ENCODE assay signal across 8 cellular contexts in the genomic region with DNA sequence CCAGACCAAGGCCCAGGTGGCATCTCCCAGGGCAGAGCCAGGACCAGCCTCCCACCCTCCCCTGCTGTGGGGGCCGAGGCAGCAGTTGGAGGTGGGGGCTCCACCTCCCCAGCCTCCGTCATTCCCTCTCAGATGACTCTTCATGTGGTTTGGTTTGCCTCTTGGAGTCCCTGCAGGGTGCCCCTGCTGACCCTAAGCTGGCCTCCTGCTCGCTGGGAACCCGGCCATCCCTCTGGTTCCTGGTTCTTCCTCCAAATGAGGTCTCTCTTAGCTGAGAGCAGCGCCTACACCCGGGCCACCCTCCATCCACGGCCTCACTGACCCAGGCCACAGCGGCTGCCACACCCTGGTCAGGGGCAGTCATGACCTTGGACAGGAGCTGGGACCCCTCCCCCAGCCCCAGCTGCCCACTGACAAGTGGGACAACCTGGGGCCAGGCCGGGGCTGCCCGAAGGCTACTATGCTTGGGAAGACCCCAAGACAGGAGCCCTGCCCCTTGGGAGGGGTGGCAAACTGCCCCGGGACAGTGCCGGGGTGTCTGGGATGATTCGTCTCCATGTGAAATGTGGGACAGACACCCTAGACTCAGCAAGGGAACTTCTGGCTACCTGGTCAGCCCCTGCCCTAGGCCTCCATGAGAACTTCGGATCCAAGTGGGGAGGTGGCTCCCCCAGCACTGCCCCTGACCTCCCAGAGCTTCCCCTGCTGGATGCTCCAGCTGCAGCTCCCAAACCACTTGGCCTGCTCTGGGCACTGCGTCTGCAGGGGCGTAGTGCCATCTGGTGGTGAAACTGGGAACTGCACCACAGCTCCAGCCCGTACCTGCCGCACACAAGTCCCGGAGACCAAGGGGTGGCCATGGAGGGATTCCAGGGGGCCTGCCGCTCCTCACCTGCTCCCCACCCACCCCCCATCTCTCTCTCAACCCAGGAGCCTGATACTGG.
DNase-seq lines count a peak whose midpoint lies in the region; ATAC-seq and TF ChIP-seq lines count a peak whose summit lies in the region.

No MANE protein-coding gene starts in this region.

- intact Hi-C loops in esophagus squamous epithelium (cut with DNase I) = loop anchor here (10.0 kb wide), 2 partner anchors 81 to 431 kb away; no protein-coding TSS in a partner anchor

- peak overlapping the region in 3 of 10 donors; percentile 13 to 53 (median 34) for H3K27ac Mint-ChIP-seq in naive thymus-derived CD8-positive, alpha-beta T cell

- peak; percentile 96 to 100 (median 98) for TF ChIP-seq CTCF in esophagus squamous epithelium (IDR thresholded peaks at IDR 0.05)

- H3K36me3 Mint-ChIP-seq in naive thymus-derived CD8-positive, alpha-beta T cell = no peaks in the 10 kb centered on the region

- no peak overlapping the region for H3K27ac ChIP-seq in esophagus squamous epithelium

- peaks cover 0 to 4% (median 0%) of the 10 kb centered on the region in 5 donors for H3K27me3 Mint-ChIP-seq in naive thymus-derived CD8-positive, alpha-beta T cell

- H3K4me3 Mint-ChIP-seq in naive thymus-derived CD8-positive, alpha-beta T cell = no peak overlapping the region

- no peaks in the 10 kb centered on the region for H3K9me3 Mint-ChIP-seq in naive thymus-derived CD8-positive, alpha-beta T cell

- peak; percentile 87 to 93 for ATAC-seq in naive thymus-derived CD8-positive, alpha-beta T cell
- ATAC-seq in HG03159 (IDR thresholded peaks at IDR 0.05; ENCODE audit: unreplicated experiment) = no peak

- peaks cover 0 to 40% (median 0%) of the 10 kb centered on the region in 4 donors for H3K27me3 ChIP-seq in esophagus squamous epithelium

- no peaks in the 10 kb centered on the region for H3K9me3 ChIP-seq in esophagus squamous epithelium

- H3K4me3 ChIP-seq in esophagus squamous epithelium = no peak overlapping the region

- peak; percentile 68 for DNase-seq in COLO668 (lab: John Stamatoyannopoulos, UW; ENCODE audit: unreplicated experiment)
- DNase-seq in HT-29 (ENCODE audit: low spot score) = peak; percentile 79
- peak; percentile 91 for DNase-seq in OCI-M1 (lab: John Stamatoyannopoulos, UW)
- DNase-seq in activated T-cell treated with anti-CD3 and anti-CD28 coated beads for 24 hours (ENCODE audit: low read depth) = peak; percentile 72
- no peak for DNase-seq in esophagus squamous epithelium (lab: John Stamatoyannopoulos, UW)
- peak; percentile 55 to 84 (median 74) for DNase-seq in naive thymus-derived CD8-positive, alpha-beta T cell
- DNase-seq in stimulated activated CD8-positive, alpha-beta memory T cell treated with anti-CD3 and anti-CD28 coated beads, Interleukin-7, amount 100 ng/mL, for 48 hours (ENCODE audit: extremely low read depth in 1 of 2, low read depth in 1 of 2) = peak; percentile 41 to 60

- 52% methylated on average over 3 of the region's 20 CpGs; no CpG with 5 or more reads in 1 of the 2 donors for WGBS in esophagus squamous epithelium, 2 donors

- TF ChIP-seq POLR2A in esophagus squamous epithelium (IDR thresholded peaks at IDR 0.05) = no peak

- POLR2A ChIA-PET in naive thymus-derived CD8-positive, alpha-beta T cell (lab: Charles Lee) = interaction anchor here (0.5 to 1.1 kb wide), 3 partner anchors 35 to 570 kb away, joined by 3 to 5 read pairs (median 3); partner anchors contain the start of gene BCR

- peaks cover 0 to 17% (median 0%) of the 10 kb centered on the region in 3 donors for H3K4me1 ChIP-seq in esophagus squamous epithelium

- no peaks in the 10 kb centered on the region for H3K36me3 ChIP-seq in esophagus squamous epithelium

- no peaks in the 10 kb centered on the region for H3K4me1 Mint-ChIP-seq in naive thymus-derived CD8-positive, alpha-beta T cell
